6 cellular contexts compared by ENCODE assay signal in the genomic region with DNA sequence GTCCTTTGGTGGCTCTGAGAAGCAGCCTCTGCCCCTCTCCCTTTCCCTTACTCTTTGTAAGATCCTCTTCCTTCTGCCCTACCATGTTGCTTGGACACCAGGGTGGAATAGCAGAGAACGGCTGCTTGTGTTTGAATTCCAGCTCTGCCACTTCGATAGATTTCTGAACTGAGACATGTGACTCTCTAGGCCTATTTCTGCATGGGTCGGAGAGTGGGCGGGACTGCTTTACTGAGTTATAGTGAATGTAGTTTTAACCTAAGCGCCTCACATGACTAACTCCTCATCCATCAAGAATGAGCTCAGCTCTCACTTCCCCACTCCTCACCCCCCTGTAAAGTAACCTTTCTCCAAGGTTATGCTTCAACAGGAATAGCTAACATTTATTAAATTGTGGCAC. TPM values are rescaled to one million over a fixed set of nuclear protein-coding genes. Genes with fewer than 3 reads are reported as not detected.
A peak's percentile ranks its signal among the peaks of the same experiment; 100 is the strongest.
DNase-seq lines count a peak whose midpoint lies in the region; ATAC-seq, FAIRE-seq and TF ChIP-seq lines count a peak whose summit lies in the region.
"Not testable (repeated sequence)": the region's sequence is repeated elsewhere in the genome, so short reads cannot be mapped to it uniquely, and the experiment has no call there.

No MANE protein-coding gene starts in this region.

- POLR2A ChIA-PET in activated CD4-positive, alpha-beta T cell treated with anti-CD3 and anti-CD28 coated beads for 36 hours (lab: Charles Lee); K562 (lab: Yijun Ruan, JAX): not testable (repeated sequence)

- 68% methylated on average over 3 of the region's 5 CpGs for WGBS in K562 (ENCODE audit: insufficient coverage, low coverage, missing lambda C conversion rate)

- CTCF ChIA-PET in activated CD4-positive, alpha-beta T cell treated with anti-CD3 and anti-CD28 coated beads for 36 hours (lab: Charles Lee); K562 (lab: Yijun Ruan, JAX; ENCODE audit: low intra/inter-chr PET ratio): not testable (repeated sequence)

- not testable (repeated sequence) for H3K27ac ChIP-seq in K562 (ENCODE audit: extremely low read depth, low read depth, low read length); foreskin keratinocyte

- TF ChIP-seq EP300 in K562 (IDR thresholded peaks at IDR 0.05; ENCODE audit: low read length) = not testable (repeated sequence)

- not testable (repeated sequence) for H3K4me1 ChIP-seq in K562 (replicated peaks in 1 of 2; ENCODE audit: control insufficient read depth in 2 of 2, insufficient read depth in 2 of 2, low read length in 2 of 2); foreskin keratinocyte

- H3K4me1 Mint-ChIP-seq in activated CD4-positive, alpha-beta T cell treated with anti-CD3 and anti-CD28 coated beads for 36 hours = not testable (repeated sequence)

- in situ Hi-C loops in K562 (cut with MboI) = not testable (repeated sequence)

- not testable (repeated sequence) for ATAC-seq in activated CD4-positive, alpha-beta T cell treated with anti-CD3 and anti-CD28 coated beads for 36 hours; K562
- ATAC-seq in foreskin keratinocyte = peak; percentile 5

- H3K36me3 ChIP-seq in K562 (ENCODE audit: control insufficient read depth, insufficient read depth, low read length) = peaks cover 20% of the 10 kb centered on the region; the same call in 1 of the 3 replicates

- not testable (repeated sequence) for H3K9me3 Mint-ChIP-seq in activated CD4-positive, alpha-beta T cell treated with anti-CD3 and anti-CD28 coated beads for 36 hours (ENCODE audit: low read depth)

- peak; percentile 50 for DNase-seq in activated CD4-positive, alpha-beta T cell treated with anti-CD3 and anti-CD28 coated beads for 36 hours
- peak; percentile 55 for DNase-seq in activated CD8-positive, alpha-beta memory T cell treated with anti-CD3 and anti-CD28 coated beads for 24 hours
- DNase-seq in K562 (ENCODE audit: extremely low read depth in 1 of 4, low spot score in 3 of 4); foreskin keratinocyte: not testable (repeated sequence)
- peak; percentile 20 for DNase-seq in stimulated activated CD8-positive, alpha-beta memory T cell treated with anti-CD3 and anti-CD28 coated beads, Interleukin-4, amount 100 ng/mL, for 48 hours

- H3K4me2 ChIP-seq in K562 (ENCODE audit: insufficient read depth, low read length) = not testable (repeated sequence)

- H3K4me3 ChIP-seq in K562 = not testable (repeated sequence)

- H3K36me3 Mint-ChIP-seq in activated CD4-positive, alpha-beta T cell treated with anti-CD3 and anti-CD28 coated beads for 36 hours (ENCODE audit: low read depth) = not testable (repeated sequence)

- not testable (repeated sequence) for H3K27me3 Mint-ChIP-seq in activated CD4-positive, alpha-beta T cell treated with anti-CD3 and anti-CD28 coated beads for 36 hours

- FAIRE-seq in G401.6 (lab: Jason Lieb, UNC) = peak; percentile 76
- FAIRE-seq in K562 (lab: Jason Lieb, UNC) = not testable (repeated sequence)

- TSS peak; percentile 17 for BruUV-seq in K562 (replicated peaks; lab: Mats Ljungman, UMichigan)

- TF ChIP-seq CTCF in K562 (IDR thresholded peaks at IDR 0.05 in 2 of 3, conservative IDR thresholded peaks at IDR 0.05 in 1 of 3; ENCODE audit: insufficient read depth in 2 of 3, low read depth in 1 of 3, low read length in 3 of 3); foreskin keratinocyte (conservative IDR thresholded peaks at IDR 0.05): not testable (repeated sequence)

- not testable (repeated sequence) for H3K79me2 ChIP-seq in K562 (ENCODE audit: control insufficient read depth, insufficient read depth, low read length)

- not testable (repeated sequence) for H3K9ac ChIP-seq in K562 (ENCODE audit: insufficient read depth in 1 of 2, low read depth in 2 of 2, low read length in 2 of 2)

- not testable (repeated sequence) for TF ChIP-seq RAD21 in K562 (CRISPR knock-in tag; conservative IDR thresholded peaks at IDR 0.05 in 1 of 2, IDR thresholded peaks at IDR 0.05 in 1 of 2)

- not testable (repeated sequence) for H3K9me3 ChIP-seq in K562 (replicated peaks; ENCODE audit: control insufficient read depth, insufficient read depth, low read depth, low read length)

- H3K27ac Mint-ChIP-seq in activated CD4-positive, alpha-beta T cell treated with anti-CD3 and anti-CD28 coated beads for 36 hours = not testable (repeated sequence)

- intact Hi-C loops in activated CD4-positive, alpha-beta T cell treated with anti-CD3 and anti-CD28 coated beads for 36 hours (cut with DNase I, micrococcal nuclease); K562 (cut with micrococcal nuclease): not testable (repeated sequence)

- TF ChIP-seq POLR2A in K562 (conservative IDR thresholded peaks at IDR 0.05) = not testable (repeated sequence)

- not testable (repeated sequence) for H3K4me3 Mint-ChIP-seq in activated CD4-positive, alpha-beta T cell treated with anti-CD3 and anti-CD28 coated beads for 36 hours

- not testable (repeated sequence) for H4K20me1 ChIP-seq in K562 (replicated peaks; ENCODE audit: control insufficient read depth, insufficient read depth, low read length)

- H3K9me1 ChIP-seq in K562 (ENCODE audit: control insufficient read depth, insufficient read depth, low read length) = not testable (repeated sequence)

- not testable (repeated sequence) for H2AFZ ChIP-seq in K562 (ENCODE audit: low read depth, low read length)

- H3K27me3 ChIP-seq in K562 (ENCODE audit: control insufficient read depth in 2 of 2, insufficient read depth in 2 of 2, low read length in 2 of 2); foreskin keratinocyte: not testable (repeated sequence)

RNA-seq across cellular contexts. Expression of gene TRIM73, which starts 18.8 kb away (rescaled TPM):
- 1 to 10 TPM; 2.0 to 3.6 TPM for total RNA-seq in activated CD4-positive, alpha-beta T cell treated with anti-CD3 and anti-CD28 coated beads for 36 hours
- 1.1 and 4.1 TPM in 2 replicates for total RNA-seq in K562 (2011; cell fraction: chromatin; rRNA removed; ENCODE audit: low replicate concordance)
- 2.1 and 3.0 TPM in 2 replicates for total RNA-seq in K562 (2011; cell fraction: nucleolus; rRNA removed)
- 1.9 and 2.1 TPM in 2 replicates for total RNA-seq in K562 (2011; cell fraction: nucleoplasm; rRNA removed)
- total RNA-seq in K562 (2014; rRNA removed) = 0.64 and 1.2 TPM in 2 replicates
- total RNA-seq in K562 (2014; rRNA removed; fragmentation: Illumina TruSeq; extraction: Trizol) = 0.04 TPM in 1 of 2 replicates, not detected in the other
- 0.41 and 0.80 TPM in 2 replicates for total RNA-seq in K562 (2015; rRNA removed; fragmentation: Illumina TruSeq; extraction: Trizol)
- 1.2 and 1.4 TPM in 2 replicates for total RNA-seq in K562 (2021)
- polyA plus RNA-seq in K562 (2011; rRNA removed) = 0.30 TPM in 1 of 2 replicates, not detected in the other
- polyA plus RNA-seq in K562 (2011; cell fraction: cytosol; rRNA removed) = 0.03 and 0.42 TPM in 2 replicates
- polyA plus RNA-seq in K562 (2011; cell fraction: nucleus; rRNA removed) = 1.8 and 4.8 TPM in 2 replicates
- 0.52 and 4.5 TPM in 2 replicates for polyA plus RNA-seq in K562 (2012)
- polyA plus RNA-seq in K562 (2014; fragmentation: Illumina TruSeq; extraction: Trizol) = 0.15 TPM in 1 of 2 replicates, not detected in the other
- polyA plus RNA-seq in K562 (2014; fragmentation: Nextera tagmentation; extraction: Ambion mirVana) = not detected
- polyA plus RNA-seq in K562 (2014; rRNA removed) = 0.28 and 0.90 TPM in 2 replicates
- 0.14 TPM in 1 of 2 replicates, not detected in the other for polyA minus RNA-seq in K562 (2011; rRNA and poly(A)+ RNA removed)
- not detected in 2 replicates for polyA minus RNA-seq in K562 (2011; cell fraction: cytosol; rRNA and poly(A)+ RNA removed)
- polyA minus RNA-seq in K562 (2011; cell fraction: nucleus; rRNA and poly(A)+ RNA removed) = 0.40 and 0.44 TPM in 2 replicates
- 0.37 and 0.39 TPM in 2 replicates for total RNA-seq in foreskin keratinocyte
- 0.19 and 0.66 TPM in 2 replicates for polyA plus RNA-seq in foreskin keratinocyte
